Comparison of ENCODE assay signal across 8 cellular contexts in genomic region chr13:51849145-51850101, GRCh38. TPM values are rescaled to one million over a fixed set of nuclear protein-coding genes. Genes with fewer than 3 reads are reported as not detected.
DNase-seq lines count a peak whose midpoint lies in the region; ATAC-seq and TF ChIP-seq lines count a peak whose summit lies in the region.

No MANE protein-coding gene starts in this region.

- no peak overlapping the region for H3K27ac ChIP-seq in GM23248
- H3K27ac ChIP-seq in dorsolateral prefrontal cortex = no peak overlapping the region
- H3K27ac ChIP-seq in trophoblast cell (ENCODE audit: low read depth, low read length) = no peak overlapping the region

- no peak overlapping the region for H3K23ac ChIP-seq in trophoblast cell (ENCODE audit: low read length)

- DNase-seq in AG20443 (ENCODE audit: low spot score) (peak; percentile 35), GM23248 (peak; percentile 25), SKM-1 (lab: John Stamatoyannopoulos, UW; ENCODE audit: unreplicated experiment) (peak; percentile 30), dorsolateral prefrontal cortex (no peak), trophoblast cell (peak in 1 of 2 donors; percentile 43), dedifferentiated amniotic fluid mesenchymal stem cell (ENCODE audit: extremely low spot score) (no peak)

- H4K8ac ChIP-seq in trophoblast cell (ENCODE audit: low read depth, low read length) = peak overlapping the region; percentile 11

- H3K4me3 ChIP-seq in GM23248 (no peak overlapping the region), dorsolateral prefrontal cortex (no peak overlapping the region), trophoblast cell (ENCODE audit: low read depth, low read length) (no peak overlapping the region)

- H3K79me1 ChIP-seq in trophoblast cell (ENCODE audit: low read length) = peaks cover 2% of the 10 kb centered on the region

- H3K4me1 ChIP-seq in GM23248 (ENCODE audit: insufficient read depth) = peaks cover 15% of the 10 kb centered on the region; the same call in 1 of the 2 replicates
- peaks cover 0 to 2% of the 10 kb centered on the region in 2 experiments for H3K4me1 ChIP-seq in trophoblast cell (ENCODE audit: control insufficient read depth in 1 of 2, insufficient read depth in 2 of 2, low read length in 2 of 2)

- no peaks in the 10 kb centered on the region; the same call in 1 of the 2 replicates for H3F3A ChIP-seq in GM23248 (ENCODE audit: insufficient read depth)

- H3K27me3 ChIP-seq in GM23248 (replicated peaks; ENCODE audit: insufficient read depth) (peaks cover 10% of the 10 kb centered on the region), dorsolateral prefrontal cortex (no peaks in the 10 kb centered on the region), trophoblast cell (ENCODE audit: insufficient read depth, low read length) (no peaks in the 10 kb centered on the region)

- no peak overlapping the region for H4K91ac ChIP-seq in trophoblast cell (ENCODE audit: low read depth, low read length)

- no peak overlapping the region for H2BK5ac ChIP-seq in trophoblast cell (ENCODE audit: low read depth, low read length, poor library complexity)

- no peak overlapping the region for H2AK5ac ChIP-seq in trophoblast cell (ENCODE audit: low read length)

- H3K4me2 ChIP-seq in GM23248 (ENCODE audit: unreplicated experiment) (peak overlapping the region; percentile 10), trophoblast cell (ENCODE audit: low read length) (no peak overlapping the region)

- intact Hi-C loops in dorsolateral prefrontal cortex (cut with DNase I) = no loop called here

- H3K9me3 ChIP-seq in GM23248 (ENCODE audit: low read depth) (no peaks in the 10 kb centered on the region), trophoblast cell (ENCODE audit: insufficient read depth, low read depth, low read length) (no peaks in the 10 kb centered on the region)

- H4K12ac ChIP-seq in trophoblast cell (ENCODE audit: low read depth, low read length) = no peak overlapping the region

- TF ChIP-seq CTCF in dorsolateral prefrontal cortex (IDR thresholded peaks at IDR 0.05 in 54 of 56, conservative IDR thresholded peaks at IDR 0.05 in 2 of 56; ENCODE audit: low read depth in 1 of 56, partially characterized antibody in 56 of 56) = peak in 43 of 56 donors; percentile 7 to 53 (median 34)

- no peaks in the 10 kb centered on the region for H4K20me1 ChIP-seq in GM23248 (ENCODE audit: insufficient read depth)

- no peaks in the 10 kb centered on the region for H3K79me2 ChIP-seq in GM23248 (ENCODE audit: insufficient read depth)
- H3K79me2 ChIP-seq in trophoblast cell (ENCODE audit: control insufficient read depth, insufficient read depth, low read length, poor library complexity) = no peaks in the 10 kb centered on the region

- 64 to 65% methylated on average over 21 of the region's 21 CpGs for WGBS in GM23248 (ENCODE audit: low coverage in 1 of 2, low lambda C conversion rate in 2 of 2, missing lambda C conversion rate in 2 of 2), 2 experiments
- no CpG with 5 or more reads among the region's 21 CpGs for WGBS in trophoblast cell (ENCODE audit: extremely low coverage, insufficient coverage, insufficient read length)

- H3K9me2 ChIP-seq in GM23248 (ENCODE audit: insufficient read depth) = no peaks in the 10 kb centered on the region; the same call in 1 of the 2 replicates

- no peak overlapping the region for H2BK12ac ChIP-seq in trophoblast cell (ENCODE audit: low read length)

- no peak overlapping the region for H3K18ac ChIP-seq in trophoblast cell (ENCODE audit: low read length)

- ATAC-seq in HG03442 (IDR thresholded peaks at IDR 0.05; ENCODE audit: unreplicated experiment) (no peak), GM21381 (IDR thresholded peaks at IDR 0.05; ENCODE audit: unreplicated experiment) (no peak)

- H2AFZ ChIP-seq in GM23248 (no peak overlapping the region), trophoblast cell (ENCODE audit: insufficient read depth, low read length, poor library complexity) (no peak overlapping the region)

- in situ Hi-C loops in GM23248 (cut with MboI) = no loop called here

- no peak overlapping the region for H3K4ac ChIP-seq in trophoblast cell (ENCODE audit: low read depth, low read length)

- H3K36me3 ChIP-seq in GM23248 (ENCODE audit: low read depth) (no peaks in the 10 kb centered on the region), trophoblast cell (ENCODE audit: control insufficient read depth in 1 of 2, insufficient read depth in 2 of 2, low read length in 2 of 2) (no peaks in the 10 kb centered on the region)

- H3K14ac ChIP-seq in trophoblast cell (ENCODE audit: low read length) = no peak overlapping the region

- no peak overlapping the region for H3K9ac ChIP-seq in GM23248
- no peak overlapping the region for H3K9ac ChIP-seq in trophoblast cell (ENCODE audit: low read length)

- H2BK120ac ChIP-seq in trophoblast cell (ENCODE audit: insufficient read depth, low read length, poor library complexity) = no peak overlapping the region

RNA-seq across cellular contexts. Expression of gene TMEM272, which starts 4.4 kb away (rescaled TPM):
- total RNA-seq in GM23248 (2014; rRNA removed; shearing (Covaris generic)) = not detected in 2 replicates
- polyA plus RNA-seq in GM23248 (2016; fragmentation: Nextera tagmentation; extraction: Ambion mirVana) = not detected in 2 replicates
- 1 to 10 TPM in 117 of 120 experiments, under 1 TPM in 3; 0.97 to 6.8 (median 2.6) TPM for total RNA-seq in dorsolateral prefrontal cortex
- 0.01 and 0.03 TPM in 2 replicates for polyA plus RNA-seq in trophoblast cell (2013)

RNA-seq across cellular contexts. Expression of gene CCDC70, which starts 12.3 kb away (rescaled TPM):
- total RNA-seq in GM23248 (2014; rRNA removed; shearing (Covaris generic)) = not detected in 2 replicates
- not detected in 2 replicates for polyA plus RNA-seq in GM23248 (2016; fragmentation: Nextera tagmentation; extraction: Ambion mirVana)
- total RNA-seq in dorsolateral prefrontal cortex = not detected
- polyA plus RNA-seq in trophoblast cell (2013) = 0.04 TPM in 1 of 2 replicates, not detected in the other

RNA-seq across cellular contexts. Expression of gene DHRS12, which starts 45.5 kb away (rescaled TPM):
- total RNA-seq in GM23248 (2014; rRNA removed; shearing (Covaris generic)) = 1.6 and 5.7 TPM in 2 replicates
- polyA plus RNA-seq in GM23248 (2016; fragmentation: Nextera tagmentation; extraction: Ambion mirVana) = 13.3 and 15.2 TPM in 2 replicates
- total RNA-seq in dorsolateral prefrontal cortex = 10 to 100 TPM in 91 of 120 experiments, 1 to 10 TPM in 29; 4.6 to 21.3 (median 12.8) TPM
- 8.5 and 8.7 TPM in 2 replicates for polyA plus RNA-seq in trophoblast cell (2013)

Comparison
In these comparisons a context has a peak if more than half of its experiments do, and no peak if none do; other contexts are left out.
1. DNase-seq: peak in AG20443 (single experiment), GM23248 (single experiment) and SKM-1 (single experiment); none in dorsolateral prefrontal cortex (0 of 10) and dedifferentiated amniotic fluid mesenchymal stem cell (single experiment).